Comparison of ENCODE assay signal across 8 cellular contexts in genomic region chr16:89102777-89103073, GRCh38.
"Had no signal": no experiment of that assay in that cellular context is flagged by ENCODE, and none has a peak within 500 bp of the region (broad histone marks: within the 10 kb centered on the region; RNA-seq: fewer than 3 reads in every experiment).

No MANE protein-coding gene starts in this region.

- H3K4me1 ChIP-seq: tibial artery had no signal

- H3K9me3 ChIP-seq: tibial artery had no signal

- H3K27me3 Mint-ChIP-seq: T-cell had no signal

- DNase-seq: activated naive CD4-positive, alpha-beta T cell treated with Interleukin-2 at 50 U/mL for 16 hours; caudate nucleus; cortex of kidney; effector memory CD4-positive, alpha-beta T cell; nephron progenitor cell; stimulated activated CD4-positive, alpha-beta T cell treated with anti-CD3 and anti-CD28 coated beads, Interleukin-4, amount 100 ng/mL, for 4 hours; T-cell; tibial artery had no signal

- ATAC-seq: T-cell had no signal

- H3K27ac Mint-ChIP-seq: nephron progenitor cell, T-cell had no signal

- H3K4me3 Mint-ChIP-seq: nephron progenitor cell had no signal

- H3K9me3 Mint-ChIP-seq: nephron progenitor cell, T-cell had no signal

- H3K27me3 ChIP-seq: tibial artery had no signal

- H3K27ac ChIP-seq: tibial artery had no signal

- H3K4me3 ChIP-seq: tibial artery had no signal
